ENCODE assay signal across 13 cellular contexts in the genomic region with DNA sequence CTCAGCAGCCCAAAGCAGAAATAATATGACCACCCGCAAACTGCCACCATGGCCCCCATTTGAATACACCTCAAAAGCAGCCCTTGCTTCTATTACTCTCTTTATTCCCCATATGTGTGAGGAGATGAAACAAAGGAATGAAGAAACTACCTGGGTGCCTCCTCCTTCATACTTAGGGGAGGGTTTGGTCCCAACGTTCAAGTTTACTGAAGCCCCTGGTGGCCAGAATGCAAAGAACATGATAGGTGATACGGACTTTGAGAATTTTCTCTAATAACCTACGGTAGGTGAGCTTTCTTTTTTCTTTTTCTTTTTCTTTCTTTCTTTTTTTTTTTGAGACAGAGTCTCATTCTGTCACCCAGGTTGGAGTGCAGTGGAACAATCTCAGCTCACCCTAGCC.
DNase-seq lines count a peak whose midpoint lies in the region; ATAC-seq and TF ChIP-seq lines count a peak whose summit lies in the region.
"Had no signal": no experiment of that assay in that cellular context is flagged by ENCODE, and none has a peak within 500 bp of the region (broad histone marks: within the 10 kb centered on the region; RNA-seq: fewer than 3 reads in every experiment).

No MANE protein-coding gene starts in this region.

- TF ChIP-seq CTCF in 22Rv1 (IDR thresholded peaks at IDR 0.05) (0 out of 2 replicates have a peak, but pooled peaks have one; percentile 7), PC-9 (conservative IDR thresholded peaks at IDR 0.05) (peak; percentile 55), glutamatergic neuron (IDR thresholded peaks at IDR 0.05; ENCODE audit: partially characterized antibody, unreplicated experiment) (peak; percentile 48)

- CTCF ChIA-PET in PC-9 (lab: Charles Lee), result no interaction called here

- DNase-seq in ELR (ENCODE audit: low read depth) (peak; percentile 28), PC-9 (no peak), glutamatergic neuron (no peak), NCI-H2029 (lab: John Stamatoyannopoulos, UW) (no peak)
- DNase-seq in stimulated activated CD4-positive, alpha-beta T cell treated with anti-CD3 and anti-CD28 coated beads, Interleukin-4, amount 100 ng/mL, for 24 hours, result no peak
- DNase-seq in effector CD8-positive, alpha-beta T cell (lab: John Stamatoyannopoulos, UW), result no peak
- DNase-seq: anterior cingulate cortex; CD4-positive, alpha-beta T cell; NCI-H1105 treated with DMSO at 0.1 percent for 48 hours; OCI-M1 had no signal

- H3K4me3 Mint-ChIP-seq in glutamatergic neuron (ENCODE audit: unreplicated experiment), result no peak overlapping the region
- H3K4me3 Mint-ChIP-seq: CD4-positive, alpha-beta T cell had no signal

- no peaks in the 10 kb centered on the region for H3K9me3 Mint-ChIP-seq in glutamatergic neuron (ENCODE audit: unreplicated experiment)
- H3K9me3 Mint-ChIP-seq: CD4-positive, alpha-beta T cell had no signal

- H3F3A ChIP-seq in PC-9 (ENCODE audit: insufficient read depth, low read depth), result no peaks in the 10 kb centered on the region

- ATAC-seq in GM21825 (IDR thresholded peaks at IDR 0.05; ENCODE audit: unreplicated experiment), result no peak

- H3K36me3 ChIP-seq in PC-9 (ENCODE audit: low read depth), result no peaks in the 10 kb centered on the region
- H3K36me3 ChIP-seq: tibial nerve had no signal

- no peak overlapping the region for H3K4me3 ChIP-seq in PC-9
- H3K4me3 ChIP-seq: tibial nerve had no signal

- no peaks in the 10 kb centered on the region for H4K20me1 ChIP-seq in PC-9 (ENCODE audit: insufficient read depth)

- no peaks in the 10 kb centered on the region for H3K9me2 ChIP-seq in PC-9 (ENCODE audit: insufficient read depth)

- H3K27ac Mint-ChIP-seq in glutamatergic neuron (ENCODE audit: unreplicated experiment), result no peak overlapping the region
- H3K27ac Mint-ChIP-seq: CD4-positive, alpha-beta T cell had no signal

- H3K27me3 Mint-ChIP-seq in glutamatergic neuron (ENCODE audit: unreplicated experiment), result peaks cover 4% of the 10 kb centered on the region

- POLR2A ChIA-PET in PC-9 (lab: Charles Lee; ENCODE audit: unreplicated experiment), result no interaction called here

- no peak overlapping the region for H3K4me2 ChIP-seq in PC-9

- H2AFZ ChIP-seq in PC-9, result no peak overlapping the region

- H3K27me3 ChIP-seq in PC-9 (ENCODE audit: insufficient read depth, low read depth), result 0 out of 2 replicates have a peak, but pooled peaks cover 2% of the 10 kb centered on the region
- H3K27me3 ChIP-seq: tibial nerve had no signal

- no peaks in the 10 kb centered on the region for H3K36me3 Mint-ChIP-seq in glutamatergic neuron (ENCODE audit: unreplicated experiment)

- no peaks in the 10 kb centered on the region for H3K79me2 ChIP-seq in PC-9 (ENCODE audit: low read depth)

- no peaks in the 10 kb centered on the region for H3K4me1 Mint-ChIP-seq in glutamatergic neuron (ENCODE audit: low read depth, unreplicated experiment)

- intact Hi-C loops in PC-9 (cut with micrococcal nuclease; ENCODE audit: unreplicated experiment), result no loop called here

- BruUV-seq in PC-9 (replicated peaks; lab: Mats Ljungman, UMichigan), result no TSS peak

- no peak overlapping the region for H3K27ac ChIP-seq in 22Rv1
- H3K27ac ChIP-seq in PC-9, result no peak overlapping the region
- H3K27ac ChIP-seq: tibial nerve had no signal

- 0 out of 2 replicates have a peak, but pooled peaks cover 4% of the 10 kb centered on the region for H3K9me3 ChIP-seq in PC-9 (ENCODE audit: insufficient read depth, low read depth)

- no peaks in the 10 kb centered on the region for H3K4me1 ChIP-seq in PC-9 (replicated peaks; ENCODE audit: insufficient read depth)
- H3K4me1 ChIP-seq: tibial nerve had no signal
